ENCODE assay signal across 12 cellular contexts in genomic region chr1:114431026-114431425, GRCh38.
DNase-seq lines count a peak whose midpoint lies in the region; ATAC-seq and TF ChIP-seq lines count a peak whose summit lies in the region.
"Had no signal": no experiment of that assay in that cellular context is flagged by ENCODE, and none has a peak within 500 bp of the region (broad histone marks: within the 10 kb centered on the region; RNA-seq: fewer than 3 reads in every experiment).

No MANE protein-coding gene starts in this region.

- TF ChIP-seq CTCF in heart left ventricle (IDR thresholded peaks at IDR 0.05), result no peak
- no peak for TF ChIP-seq CTCF in DOHH2 (IDR thresholded peaks at IDR 0.05; ENCODE audit: low read depth, low read length, poor library complexity, severe bottlenecking)

- H3K4me1 ChIP-seq in heart left ventricle (peaks cover 0 to 24% (median 5%) of the 10 kb centered on the region in 12 donors), DOHH2 (ENCODE audit: control insufficient read depth, low read length) (peaks cover 18% of the 10 kb centered on the region)

- DNase-seq in heart left ventricle, result no peak
- DNase-seq in cardiac septum (ENCODE audit: low spot score), result no peak
- no peak for DNase-seq in SK-N-MC (ENCODE audit: low read depth, low spot score)
- DNase-seq in activated gamma-delta T cell treated with Interleukin-2 at 50 U/mL for 16 hours, result no peak
- DNase-seq: ACHN; Caco-2; CD4-positive, alpha-beta T cell; GF-D8; H9 had no signal

- peaks cover 9% of the 10 kb centered on the region; the same call in 1 of the 2 replicates for H3K79me2 ChIP-seq in DOHH2 (ENCODE audit: control insufficient read depth, low read length)

- H3K36me3 ChIP-seq in heart left ventricle, result peaks cover 0 to 52% (median 29%) of the 10 kb centered on the region in 9 donors
- H3K36me3 ChIP-seq in DOHH2 (ENCODE audit: control insufficient read depth, low read length), result peaks cover 51% of the 10 kb centered on the region
- peaks cover 35% of the 10 kb centered on the region for H3K36me3 ChIP-seq in SK-N-MC (ENCODE audit: insufficient read depth, low read length)

- WGBS in heart left ventricle, 4 donors, result 43 to 48% (median 44%) methylated on average over 1 of the region's 1 CpG

- no peaks in the 10 kb centered on the region for H3K27me3 ChIP-seq in heart left ventricle
- H3K27me3 ChIP-seq in DOHH2 (ENCODE audit: control insufficient read depth, low read length), result no peaks in the 10 kb centered on the region

- H3F3A ChIP-seq in DOHH2 (ENCODE audit: control insufficient read depth, insufficient read depth), result peaks cover 4% of the 10 kb centered on the region; the same call in 1 of the 2 replicates

- H4K20me1 ChIP-seq in DOHH2 (ENCODE audit: control insufficient read depth, insufficient read depth, low read depth, low read length), result no peaks in the 10 kb centered on the region

- no peaks in the 10 kb centered on the region for H3K9me2 ChIP-seq in DOHH2 (replicated peaks; ENCODE audit: control insufficient read depth, low read length)

- H3K4me2 ChIP-seq in DOHH2 (ENCODE audit: low read length), result peak overlapping the region; percentile 29

- ATAC-seq in heart left ventricle (peak; percentile 51 to 77 (median 72)), HG03520 (IDR thresholded peaks at IDR 0.05; ENCODE audit: unreplicated experiment) (no peak)

- no peak overlapping the region for H3K4me3 ChIP-seq in heart left ventricle
- no peak overlapping the region for H3K4me3 ChIP-seq in DOHH2 (ENCODE audit: low read length)
- H3K4me3 ChIP-seq in SK-N-MC, result no peak overlapping the region

- peak overlapping the region in 8 of 12 donors; percentile 0 to 66 (median 51) for H3K27ac ChIP-seq in heart left ventricle
- no peak overlapping the region for H3K27ac ChIP-seq in DOHH2 (ENCODE audit: low read depth, low read length)
- peak overlapping the region; percentile 63 for H3K27ac ChIP-seq in SK-N-MC
- H3K27ac ChIP-seq: C4-2B had no signal

- TF ChIP-seq POLR2A in heart left ventricle (IDR thresholded peaks at IDR 0.05), result no peak

- H3K9me3 ChIP-seq in heart left ventricle (no peaks in the 10 kb centered on the region), DOHH2 (ENCODE audit: control insufficient read depth, insufficient read depth, low read length) (no peaks in the 10 kb centered on the region), SK-N-MC (ENCODE audit: low read depth, low read length) (no peaks in the 10 kb centered on the region)
- H3K9me3 ChIP-seq: Caco-2 had no signal

- intact Hi-C loops in heart left ventricle (cut with DNase I) (loop anchor here in 3 of 10 donors (5.0 kb wide), 2 partner anchors 81 to 84 kb away; partner anchors contain the start of gene TRIM33 (in 2 of the 3)), cardiac septum (cut with DNase I) (no loop called here)

- no peak overlapping the region for H3K9ac ChIP-seq in SK-N-MC (ENCODE audit: insufficient read length)
